Comparison of ENCODE assay signal across 19 cellular contexts in genomic region chrX:132704769-132705168, GRCh38.
A peak's percentile ranks its signal among the peaks of the same experiment; 100 is the strongest.
DNase-seq lines count a peak whose midpoint lies in the region; ATAC-seq and TF ChIP-seq lines count a peak whose summit lies in the region.
"Had no signal": no experiment of that assay in that cellular context is flagged by ENCODE, and none has a peak within 500 bp of the region (broad histone marks: within the 10 kb centered on the region; RNA-seq: fewer than 3 reads in every experiment).

No MANE protein-coding gene starts in this region.

- H3K18ac ChIP-seq in mesenchymal stem cell (ENCODE audit: low read depth in 1 of 2, low read length in 2 of 2): no peak overlapping the region

- no peak for ATAC-seq in SK-N-SH treated with all-trans-retinoic acid at 6 μM for 48 hours
- ATAC-seq: Right ventricle myocardium inferior had no signal

- 16% methylated on average over 2 of the region's 2 CpGs for WGBS in SK-N-SH (ENCODE audit: low lambda C conversion rate)
- 6 to 11% methylated on average over 2 of the region's 2 CpGs for WGBS in ectodermal cell, 2 experiments
- WGBS in mesenchymal stem cell: 12% methylated on average over 2 of the region's 2 CpGs

- CTCF ChIA-PET in SK-N-SH (lab: Yijun Ruan, JAX): no interaction called here
- CTCF ChIA-PET in CD8-positive, alpha-beta memory T cell (lab: Charles Lee): no interaction called here

- TF ChIP-seq CTCF in SK-N-SH (IDR thresholded peaks at IDR 0.05) (no peak), progenitor cell of endocrine pancreas (IDR thresholded peaks at IDR 0.05; ENCODE audit: unreplicated experiment) (no peak)

- no peaks in the 10 kb centered on the region; the same call in 1 of the 2 replicates for H3K27me3 ChIP-seq in SK-N-SH (ENCODE audit: insufficient read depth)
- H3K27me3 ChIP-seq in ectodermal cell (ENCODE audit: control insufficient read depth, insufficient read depth, low read length, poor library complexity, severe bottlenecking): no peaks in the 10 kb centered on the region
- peaks cover 0 to 42% of the 10 kb centered on the region in 2 experiments for H3K27me3 ChIP-seq in mesenchymal stem cell (ENCODE audit: control insufficient read depth in 1 of 2, insufficient read depth in 1 of 2, low read length in 2 of 2)
- H3K27me3 ChIP-seq in CD8-positive, alpha-beta memory T cell (ENCODE audit: insufficient read depth, low read length, poor library complexity, severe bottlenecking): no peaks in the 10 kb centered on the region

- H3K4me3 Mint-ChIP-seq in progenitor cell of endocrine pancreas (ENCODE audit: low read depth): no peak overlapping the region
- no peak overlapping the region for H3K4me3 Mint-ChIP-seq in T-helper 2 cell treated with Interferon-gamma antibody and Interleukin-4, amounts not matched to agents 5 μg/mL and 100 μg/mL, for 36 hours
- H3K4me3 Mint-ChIP-seq in CD8-positive, alpha-beta memory T cell: no peak overlapping the region
- H3K4me3 Mint-ChIP-seq: IgD-negative memory B cell had no signal

- POLR2A ChIA-PET in SK-N-SH (lab: Yijun Ruan, JAX): no interaction called here
- POLR2A ChIA-PET in CD8-positive, alpha-beta memory T cell (lab: Charles Lee): no interaction called here

- no peak overlapping the region for H2BK15ac ChIP-seq in mesenchymal stem cell (ENCODE audit: low read depth, poor library complexity, severe bottlenecking)

- H3K4me1 Mint-ChIP-seq in progenitor cell of endocrine pancreas (ENCODE audit: low read depth): peaks cover 3% of the 10 kb centered on the region
- no peaks in the 10 kb centered on the region for H3K4me1 Mint-ChIP-seq in T-helper 2 cell treated with Interferon-gamma antibody and Interleukin-4, amounts not matched to agents 5 μg/mL and 100 μg/mL, for 36 hours (ENCODE audit: low read depth)
- H3K4me1 Mint-ChIP-seq in CD8-positive, alpha-beta memory T cell: no peaks in the 10 kb centered on the region

- H2AFZ ChIP-seq in SK-N-SH (ENCODE audit: low read depth) (no peak overlapping the region), mesenchymal stem cell (ENCODE audit: low read depth, low read length) (no peak overlapping the region)

- H3K9ac ChIP-seq in SK-N-SH (no peak overlapping the region), mesenchymal stem cell (ENCODE audit: low read length) (no peak overlapping the region)

- H3K79me2 ChIP-seq in SK-N-SH (ENCODE audit: insufficient read depth): no peaks in the 10 kb centered on the region

- no peaks in the 10 kb centered on the region for H3F3A ChIP-seq in SK-N-SH (replicated peaks; ENCODE audit: insufficient read depth)

- H3K27ac ChIP-seq in SK-N-SH (ENCODE audit: low read depth in 2 of 2, low read length in 1 of 2): no peak overlapping the region
- peak overlapping the region; percentile 55 for H3K27ac ChIP-seq in ectodermal cell (ENCODE audit: insufficient read depth, low read depth, low read length, poor library complexity, severe bottlenecking)
- no peak overlapping the region for H3K27ac ChIP-seq in mesenchymal stem cell (ENCODE audit: low read length, poor library complexity, severe bottlenecking)
- H3K27ac ChIP-seq in CD8-positive, alpha-beta memory T cell (ENCODE audit: low read depth, low read length): no peak overlapping the region
- H3K27ac ChIP-seq: 22Rv1, C4-2B had no signal

- no peaks in the 10 kb centered on the region for H3K27me3 Mint-ChIP-seq in progenitor cell of endocrine pancreas
- peaks cover 3% of the 10 kb centered on the region for H3K27me3 Mint-ChIP-seq in T-helper 2 cell treated with Interferon-gamma antibody and Interleukin-4, amounts not matched to agents 5 μg/mL and 100 μg/mL, for 36 hours (ENCODE audit: low read depth)
- peaks cover 13 to 16% of the 10 kb centered on the region in 2 donors for H3K27me3 Mint-ChIP-seq in CD8-positive, alpha-beta memory T cell

- H3K36me3 Mint-ChIP-seq in progenitor cell of endocrine pancreas (ENCODE audit: insufficient read depth): no peaks in the 10 kb centered on the region
- no peaks in the 10 kb centered on the region for H3K36me3 Mint-ChIP-seq in T-helper 2 cell treated with Interferon-gamma antibody and Interleukin-4, amounts not matched to agents 5 μg/mL and 100 μg/mL, for 36 hours (ENCODE audit: low read depth)
- H3K36me3 Mint-ChIP-seq in CD8-positive, alpha-beta memory T cell: no peaks in the 10 kb centered on the region
- H3K36me3 Mint-ChIP-seq: IgD-negative memory B cell had no signal

- H3K9me3 Mint-ChIP-seq in progenitor cell of endocrine pancreas (ENCODE audit: low read depth): no peaks in the 10 kb centered on the region
- no peaks in the 10 kb centered on the region for H3K9me3 Mint-ChIP-seq in T-helper 2 cell treated with Interferon-gamma antibody and Interleukin-4, amounts not matched to agents 5 μg/mL and 100 μg/mL, for 36 hours
- no peaks in the 10 kb centered on the region for H3K9me3 Mint-ChIP-seq in CD8-positive, alpha-beta memory T cell
- H3K9me3 Mint-ChIP-seq: IgD-negative memory B cell had no signal

- H4K20me1 ChIP-seq in SK-N-SH (ENCODE audit: insufficient read depth): no peaks in the 10 kb centered on the region

- H3K9me3 ChIP-seq in SK-N-SH (no peaks in the 10 kb centered on the region), ectodermal cell (ENCODE audit: control insufficient read depth, low read length) (no peaks in the 10 kb centered on the region), mesenchymal stem cell (ENCODE audit: control insufficient read depth, low read length) (no peaks in the 10 kb centered on the region)
- H3K9me3 ChIP-seq in CD8-positive, alpha-beta memory T cell (ENCODE audit: low read length): no peaks in the 10 kb centered on the region

- H3K4me3 ChIP-seq in SK-N-SH (ENCODE audit: low read depth in 2 of 2, low read length in 1 of 2) (no peak overlapping the region), ectodermal cell (ENCODE audit: insufficient read depth, low read depth, low read length) (no peak overlapping the region), mesenchymal stem cell (ENCODE audit: insufficient read depth in 1 of 2, low read depth in 1 of 2, low read length in 2 of 2) (no peak overlapping the region)
- no peak overlapping the region for H3K4me3 ChIP-seq in CD8-positive, alpha-beta memory T cell (ENCODE audit: low read length)

- H2BK12ac ChIP-seq in mesenchymal stem cell (ENCODE audit: low read length in 2 of 2): no peak overlapping the region

- H3K23ac ChIP-seq in mesenchymal stem cell (ENCODE audit: low read length in 2 of 2): no peak overlapping the region

- no peak overlapping the region for H4K8ac ChIP-seq in mesenchymal stem cell (ENCODE audit: low read length)

- H2BK120ac ChIP-seq in mesenchymal stem cell (ENCODE audit: low read depth, low read length): no peak overlapping the region

- H3K4me1 ChIP-seq in SK-N-SH (ENCODE audit: control insufficient read depth in 1 of 2, insufficient read depth in 2 of 2, low read depth in 1 of 2, low read length in 1 of 2) (no peaks in the 10 kb centered on the region; a peak in 1 of 4 replicates), ectodermal cell (ENCODE audit: control insufficient read depth, insufficient read depth, low read length) (peaks cover 15% of the 10 kb centered on the region), mesenchymal stem cell (ENCODE audit: control insufficient read depth, insufficient read depth, low read depth, low read length) (no peaks in the 10 kb centered on the region)
- no peaks in the 10 kb centered on the region for H3K4me1 ChIP-seq in CD8-positive, alpha-beta memory T cell (ENCODE audit: insufficient read depth, low read length)

- no peak for TF ChIP-seq EP300 in SK-N-SH (IDR thresholded peaks at IDR 0.05; ENCODE audit: borderline replicate concordance in 1 of 2, low read depth in 1 of 2, low read length in 1 of 2)

- no peak overlapping the region for H4K91ac ChIP-seq in mesenchymal stem cell (ENCODE audit: low read length)

- no peak overlapping the region for H2BK5ac ChIP-seq in mesenchymal stem cell (ENCODE audit: low read depth, low read length, poor library complexity, severe bottlenecking)

- no peak overlapping the region for H3K14ac ChIP-seq in mesenchymal stem cell (ENCODE audit: low read length in 2 of 2)

- no peaks in the 10 kb centered on the region for H3K9me2 ChIP-seq in SK-N-SH

- TF ChIP-seq RAD21 in SK-N-SH (IDR thresholded peaks at IDR 0.05; ENCODE audit: low read length): no peak

- H3K27ac Mint-ChIP-seq in progenitor cell of endocrine pancreas: peak overlapping the region; percentile 9
- H3K27ac Mint-ChIP-seq in T-helper 2 cell treated with Interferon-gamma antibody and Interleukin-4, amounts not matched to agents 5 μg/mL and 100 μg/mL, for 36 hours: no peak overlapping the region
- H3K27ac Mint-ChIP-seq in CD8-positive, alpha-beta memory T cell: no peak overlapping the region
- H3K27ac Mint-ChIP-seq: IgD-negative memory B cell had no signal

- H3K36me3 ChIP-seq in SK-N-SH (replicated peaks in 1 of 2; ENCODE audit: control insufficient read depth in 1 of 2, insufficient read depth in 2 of 2, low read length in 1 of 2): no peaks in the 10 kb centered on the region
- H3K36me3 ChIP-seq in ectodermal cell (ENCODE audit: control insufficient read depth, insufficient read depth, low read length): no peaks in the 10 kb centered on the region
- H3K36me3 ChIP-seq in mesenchymal stem cell (ENCODE audit: control insufficient read depth in 1 of 2, insufficient read depth in 2 of 2, low read depth in 1 of 2, low read length in 2 of 2): no peaks in the 10 kb centered on the region
- H3K36me3 ChIP-seq in CD8-positive, alpha-beta memory T cell (ENCODE audit: insufficient read depth, low read length): no peaks in the 10 kb centered on the region

- no peak overlapping the region for H2AK5ac ChIP-seq in mesenchymal stem cell (ENCODE audit: low read length, severe bottlenecking)

- H3K79me1 ChIP-seq in mesenchymal stem cell (replicated peaks; ENCODE audit: low read length, poor library complexity, severe bottlenecking): no peaks in the 10 kb centered on the region

- DNase-seq in SK-N-SH: no peak
- peak; percentile 22 for DNase-seq in mesenchymal stem cell
- no peak for DNase-seq in progenitor cell of endocrine pancreas (ENCODE audit: low spot score, unreplicated experiment)
- DNase-seq in T-helper 2 cell treated with Interferon-gamma antibody and Interleukin-4, amounts not matched to agents 5 μg/mL and 100 μg/mL, for 36 hours (ENCODE audit: low spot score): no peak
- no peak for DNase-seq in CD8-positive, alpha-beta memory T cell
- no peak for DNase-seq in NCI-H1436 treated with DMSO at 0.1 percent for 48 hours (lab: John Stamatoyannopoulos, UW)
- DNase-seq: DMS53, GF-D8, NCI-H1694 treated with DMSO at 0.1 percent for 48 hours, NCI-H2081 treated with DMSO at 0.1 percent for 48 hours, NCI-H2171 treated with DMSO at 0.1 percent for 48 hours, NCI-H524 treated with DMSO at 0.1 percent for 48 hours, OCI-M1 had no signal

- H3K4me2 ChIP-seq in SK-N-SH: no peak overlapping the region
- no peak overlapping the region for H3K4me2 ChIP-seq in mesenchymal stem cell (ENCODE audit: low read length, poor library complexity, severe bottlenecking)

- no peak overlapping the region for H3K4ac ChIP-seq in mesenchymal stem cell (ENCODE audit: low read depth in 1 of 2, low read length in 2 of 2)

TF ChIP-seq in SK-N-SH treated with all-trans-retinoic acid at 6 μM for 48 hours, 23 proteins besides CTCF, POLR2A, EP300 and RAD21 (continues in another document):
- no peak for TF ChIP-seq ARNTL (CRISPR knock-in tag; IDR thresholded peaks at IDR 0.05; ENCODE audit: borderline replicate concordance, low read depth)

TF ChIP-seq in SK-N-SH, 30 proteins besides CTCF, POLR2A, EP300 and RAD21 (continues in another document):
- no peak for TF ChIP-seq MEF2A (IDR thresholded peaks at IDR 0.05; ENCODE audit: borderline replicate concordance, low read depth)
